ENCODE assay signal across 10 cellular contexts in genomic region chr5:27020965-27021364, GRCh38. TPM values are rescaled to one million over a fixed set of nuclear protein-coding genes. Genes with fewer than 3 reads are reported as not detected.
A peak's percentile ranks its signal among the peaks of the same experiment; 100 is the strongest.
DNase-seq lines count a peak whose midpoint lies in the region; ATAC-seq and TF ChIP-seq lines count a peak whose summit lies in the region.
"Had no signal": no experiment of that assay in that cellular context is flagged by ENCODE, and none has a peak within 500 bp of the region (broad histone marks: within the 10 kb centered on the region; RNA-seq: fewer than 3 reads in every experiment).

No MANE protein-coding gene starts in this region.

- H3K4me3 Mint-ChIP-seq in activated T-cell treated with anti-CD3 and anti-CD28 coated beads, Interleukin-2, amount 50 U/mL, for 4 hours = no peak overlapping the region

- POLR2A ChIA-PET in A673 (lab: Charles Lee; ENCODE audit: low non-redundant PET) = no interaction called here

- peaks cover 17% of the 10 kb centered on the region for H3K9me3 Mint-ChIP-seq in activated T-cell treated with anti-CD3 and anti-CD28 coated beads, Interleukin-2, amount 50 U/mL, for 4 hours

- H3K4me1 ChIP-seq in A673 (ENCODE audit: insufficient read depth, low read length, poor library complexity, severe bottlenecking) = no peaks in the 10 kb centered on the region

- intact Hi-C loops in A673 (cut with micrococcal nuclease; ENCODE audit: unreplicated experiment) = loop anchor here (10.0 kb wide), 1 partner anchor 1874 kb away; no protein-coding TSS in a partner anchor

- CTCF ChIA-PET in A673 (lab: Charles Lee) = no interaction called here

- H3K36me3 ChIP-seq in A673 (ENCODE audit: insufficient read depth, low read length, poor library complexity, severe bottlenecking) = no peaks in the 10 kb centered on the region

- no peaks in the 10 kb centered on the region for H3K4me1 Mint-ChIP-seq in activated T-cell treated with anti-CD3 and anti-CD28 coated beads, Interleukin-2, amount 50 U/mL, for 4 hours (ENCODE audit: low read depth)

- H3K4me3 ChIP-seq in A673 (ENCODE audit: low read depth, low read length, poor library complexity, severe bottlenecking) (no peak overlapping the region), epithelial cell of esophagus (ENCODE audit: low read length) (no peak overlapping the region)

- no peaks in the 10 kb centered on the region for H3K27me3 ChIP-seq in A673 (replicated peaks; ENCODE audit: insufficient read depth, low read depth, low read length, poor library complexity)

- H3K9me3 ChIP-seq in A673 (ENCODE audit: low read depth, low read length, poor library complexity, severe bottlenecking) = no peaks in the 10 kb centered on the region

- H3K27me3 Mint-ChIP-seq in activated T-cell treated with anti-CD3 and anti-CD28 coated beads, Interleukin-2, amount 50 U/mL, for 4 hours (ENCODE audit: low read depth) = no peaks in the 10 kb centered on the region

- no peak for ATAC-seq in activated T-cell treated with anti-CD3 and anti-CD28 coated beads, Interleukin-2, amount 50 U/mL, for 4 hours
- ATAC-seq in HG03095 (IDR thresholded peaks at IDR 0.05; ENCODE audit: unreplicated experiment) = no peak
- ATAC-seq: left cardiac atrium had no signal

- no TSS peak for BruUV-seq in A673 (replicated peaks; lab: Mats Ljungman, UMichigan)

- H3K36me3 Mint-ChIP-seq in activated T-cell treated with anti-CD3 and anti-CD28 coated beads, Interleukin-2, amount 50 U/mL, for 4 hours (ENCODE audit: insufficient read depth) = no peaks in the 10 kb centered on the region

- no peak overlapping the region for H3K27ac ChIP-seq in A673 (ENCODE audit: low read depth, low read length, poor library complexity, severe bottlenecking)

- DNase-seq in A673 (ENCODE audit: low spot score) (peak; percentile 31), HPDE6-E6E7 (ENCODE audit: extremely low spot score) (peak; percentile 8), NOMO-1 treated with dmso at 0.1 percent for 144 hours (lab: John Stamatoyannopoulos, UW; ENCODE audit: unreplicated experiment) (peak; percentile 35), epithelial cell of esophagus (ENCODE audit: low read depth) (peak; percentile 50), amniotic stem cell (lab: John Stamatoyannopoulos, UW) (no peak), SKM-1 (lab: John Stamatoyannopoulos, UW; ENCODE audit: unreplicated experiment) (no peak)
- DNase-seq in activated T-cell treated with anti-CD3 and anti-CD28 coated beads, Interleukin-2, amount 50 U/mL, for 4 hours = no peak
- DNase-seq: DMS79 treated with DMSO at 0.1 percent for 48 hours, left cardiac atrium had no signal

- peak; percentile 41 for TF ChIP-seq CTCF in A673 (conservative IDR thresholded peaks at IDR 0.05; ENCODE audit: low read depth, low read length)
- peak; percentile 49 for TF ChIP-seq CTCF in epithelial cell of esophagus (IDR thresholded peaks at IDR 0.05; ENCODE audit: insufficient read depth, low read depth, low read length, missing control alignments)

RNA-seq across cellular contexts. Expression of gene CDH9, which starts 17.4 kb away (rescaled TPM):
- total RNA-seq in A673 (2021) = not detected in 2 replicates
- not detected for total RNA-seq in activated T-cell treated with anti-CD3 and anti-CD28 coated beads, Interleukin-2, amount 50 U/mL, for 4 hours
- total RNA-seq: left cardiac atrium had no signal

Comparison
In these comparisons a context has a peak if more than half of its experiments do, and no peak if none do; other contexts are left out.
1. DNase-seq: peak in A673 (single experiment), HPDE6-E6E7 (single experiment), NOMO-1 treated with dmso at 0.1 percent for 144 hours (single experiment) and epithelial cell of esophagus (single experiment); none in amniotic stem cell (single experiment), activated T-cell treated with anti-CD3 and anti-CD28 coated beads, Interleukin-2, amount 50 U/mL, for 4 hours (single experiment) and SKM-1 (single experiment).